9 cellular contexts compared by ENCODE assay signal in the genomic region with DNA sequence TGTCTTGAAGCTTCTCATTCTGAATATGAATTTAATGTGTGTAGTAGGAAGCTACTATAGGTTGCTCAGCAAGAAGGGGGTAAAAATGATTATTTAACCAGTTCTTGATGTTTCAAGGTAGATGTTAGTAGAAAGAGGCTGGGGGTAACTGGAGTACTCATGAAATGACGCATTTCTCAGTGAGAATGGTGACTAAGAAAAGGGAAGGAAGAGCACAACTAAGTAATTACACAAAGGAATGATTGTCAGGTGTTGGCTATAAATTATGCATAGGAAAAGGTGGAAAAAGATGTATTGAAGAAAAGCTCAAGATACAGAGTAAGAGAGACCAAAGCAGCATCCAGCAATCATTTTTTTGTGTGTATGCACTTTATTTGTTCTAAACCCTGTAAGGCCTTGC. TPM values are rescaled to one million over a fixed set of nuclear protein-coding genes. Genes with fewer than 3 reads are reported as not detected.
DNase-seq lines count a peak whose midpoint lies in the region; ATAC-seq lines count a peak whose summit lies in the region.
"Had no signal": no experiment of that assay in that cellular context is flagged by ENCODE, and none has a peak within 500 bp of the region (broad histone marks: within the 10 kb centered on the region; RNA-seq: fewer than 3 reads in every experiment).

No MANE protein-coding gene starts in this region.

- peaks cover 20% of the 10 kb centered on the region for H3K36me3 Mint-ChIP-seq in T-helper 2 cell treated with Interferon-gamma antibody and Interleukin-4, amounts not matched to agents 5 μg/mL and 100 μg/mL, for 36 hours (ENCODE audit: low read depth)
- peaks cover 16% of the 10 kb centered on the region for H3K36me3 Mint-ChIP-seq in activated T-helper 1 cell treated with anti-CD3 and anti-CD28 coated beads, Interleukin-12 subunit alpha, Interleukin-12 subunit beta, Interleukin-2, Interleukin-4 antibody, amounts not matched to agents 30 ng/mL and 10 ng/mL and 1 ng/mL, durations not matched to agents 14 hours and 24 hours and 36 hours (ENCODE audit: low read depth)
- H3K36me3 Mint-ChIP-seq in naive thymus-derived CD4-positive, alpha-beta T cell: peaks cover 0 to 20% (median 12%) of the 10 kb centered on the region in 5 donors

- intact Hi-C loops in activated T-helper 1 cell treated with anti-CD3 and anti-CD28 coated beads, Interleukin-12 subunit alpha, Interleukin-12 subunit beta, Interleukin-2, Interleukin-4 antibody, amounts not matched to agents 30 ng/mL and 10 ng/mL and 1 ng/mL, durations not matched to agents 14 hours and 24 hours and 36 hours (cut with micrococcal nuclease): loop anchor here (5.0 kb wide), 2 partner anchors 235 to 300 kb away; no protein-coding TSS in a partner anchor
- intact Hi-C loops in naive thymus-derived CD4-positive, alpha-beta T cell (cut with micrococcal nuclease): loop anchor here (5.0 to 10.0 kb wide), 2 partner anchors 157 to 215 kb away; no protein-coding TSS in a partner anchor

- H3K27ac Mint-ChIP-seq in T-helper 2 cell treated with Interferon-gamma antibody and Interleukin-4, amounts not matched to agents 5 μg/mL and 100 μg/mL, for 36 hours: peak overlapping the region; percentile 56
- H3K27ac Mint-ChIP-seq in activated T-helper 1 cell treated with anti-CD3 and anti-CD28 coated beads, Interleukin-12 subunit alpha, Interleukin-12 subunit beta, Interleukin-2, Interleukin-4 antibody, amounts not matched to agents 30 ng/mL and 10 ng/mL and 1 ng/mL, durations not matched to agents 14 hours and 24 hours and 36 hours: peak overlapping the region; percentile 1
- peak overlapping the region; percentile 62 to 100 (median 98) for H3K27ac Mint-ChIP-seq in naive thymus-derived CD4-positive, alpha-beta T cell

- no peak for ATAC-seq in naive thymus-derived CD4-positive, alpha-beta T cell

- CTCF ChIA-PET in naive thymus-derived CD4-positive, alpha-beta T cell (lab: Charles Lee): interaction anchor here (0.6 to 1.5 kb wide), 4 partner anchors 21 to 218 kb away, joined by 3 to 5 read pairs (median 3); no protein-coding TSS in a partner anchor

- H3K27me3 ChIP-seq in HUES64 (ENCODE audit: insufficient read depth, low read length): no peaks in the 10 kb centered on the region
- no peaks in the 10 kb centered on the region for H3K27me3 ChIP-seq in naive thymus-derived CD4-positive, alpha-beta T cell (ENCODE audit: control insufficient read depth in 2 of 2, insufficient read depth in 2 of 2, low read length in 2 of 2)

- H3K4me3 Mint-ChIP-seq in T-helper 2 cell treated with Interferon-gamma antibody and Interleukin-4, amounts not matched to agents 5 μg/mL and 100 μg/mL, for 36 hours: peak overlapping the region; percentile 4
- no peak overlapping the region for H3K4me3 Mint-ChIP-seq in activated T-helper 1 cell treated with anti-CD3 and anti-CD28 coated beads, Interleukin-12 subunit alpha, Interleukin-12 subunit beta, Interleukin-2, Interleukin-4 antibody, amounts not matched to agents 30 ng/mL and 10 ng/mL and 1 ng/mL, durations not matched to agents 14 hours and 24 hours and 36 hours
- peak overlapping the region; percentile 3 to 97 (median 56) for H3K4me3 Mint-ChIP-seq in naive thymus-derived CD4-positive, alpha-beta T cell

- H3K4me1 ChIP-seq in HUES64 (ENCODE audit: insufficient read depth, low read length): peaks cover 41% of the 10 kb centered on the region
- H3K4me1 ChIP-seq in naive thymus-derived CD4-positive, alpha-beta T cell (ENCODE audit: control insufficient read depth in 2 of 2, insufficient read depth in 2 of 2, low read length in 2 of 2): peaks cover 19 to 34% of the 10 kb centered on the region in 2 donors

- H3K27ac ChIP-seq in HUES64 (ENCODE audit: low read depth, low read length): peak overlapping the region; percentile 99
- H3K27ac ChIP-seq in naive thymus-derived CD4-positive, alpha-beta T cell (ENCODE audit: low read depth, low read length): peak overlapping the region; percentile 88

- peak overlapping the region; percentile 100 for H3K9ac ChIP-seq in HUES64 (ENCODE audit: low read depth, low read length)

- peaks cover 28% of the 10 kb centered on the region for H3K36me3 ChIP-seq in HUES64 (ENCODE audit: insufficient read depth, low read length)
- peaks cover 0 to 4% (median 0%) of the 10 kb centered on the region in 3 experiments for H3K36me3 ChIP-seq in naive thymus-derived CD4-positive, alpha-beta T cell (ENCODE audit: control insufficient read depth in 2 of 3, insufficient read depth in 3 of 3, low read length in 3 of 3)

- no peaks in the 10 kb centered on the region for H3K9me3 Mint-ChIP-seq in T-helper 2 cell treated with Interferon-gamma antibody and Interleukin-4, amounts not matched to agents 5 μg/mL and 100 μg/mL, for 36 hours
- no peaks in the 10 kb centered on the region for H3K9me3 Mint-ChIP-seq in activated T-helper 1 cell treated with anti-CD3 and anti-CD28 coated beads, Interleukin-12 subunit alpha, Interleukin-12 subunit beta, Interleukin-2, Interleukin-4 antibody, amounts not matched to agents 30 ng/mL and 10 ng/mL and 1 ng/mL, durations not matched to agents 14 hours and 24 hours and 36 hours
- H3K9me3 Mint-ChIP-seq in naive thymus-derived CD4-positive, alpha-beta T cell: peaks cover 0 to 9% (median 0%) of the 10 kb centered on the region in 11 donors

- no peak for DNase-seq in T-helper 2 cell treated with Interferon-gamma antibody and Interleukin-4, amounts not matched to agents 5 μg/mL and 100 μg/mL, for 36 hours (ENCODE audit: low spot score)
- no peak for DNase-seq in T-helper 2 cell
- DNase-seq in activated T-helper 1 cell treated with anti-CD3 and anti-CD28 coated beads, Interleukin-12 subunit alpha, Interleukin-12 subunit beta, Interleukin-2, Interleukin-4 antibody, amounts not matched to agents 30 ng/mL and 10 ng/mL and 1 ng/mL, durations not matched to agents 14 hours and 24 hours and 36 hours (ENCODE audit: low spot score): no peak
- DNase-seq in naive thymus-derived CD4-positive, alpha-beta T cell: no peak
- no peak for DNase-seq in superior temporal gyrus (ENCODE audit: extremely low spot score)
- no peak for DNase-seq in T-helper 9 cell
- no peak for DNase-seq in cerebellar nuclear complex (lab: John Stamatoyannopoulos, UW)
- DNase-seq: NCI-H1092 had no signal

- H3K9me3 ChIP-seq in HUES64 (ENCODE audit: insufficient read depth, low read depth, low read length): no peaks in the 10 kb centered on the region
- no peaks in the 10 kb centered on the region for H3K9me3 ChIP-seq in naive thymus-derived CD4-positive, alpha-beta T cell (ENCODE audit: control insufficient read depth in 2 of 3, low read length in 3 of 3)

- peak overlapping the region; percentile 89 for H3K4me3 ChIP-seq in HUES64 (ENCODE audit: low read length)
- no peak overlapping the region for H3K4me3 ChIP-seq in naive thymus-derived CD4-positive, alpha-beta T cell (ENCODE audit: low read length)

- peaks cover 35% of the 10 kb centered on the region for H3K4me1 Mint-ChIP-seq in T-helper 2 cell treated with Interferon-gamma antibody and Interleukin-4, amounts not matched to agents 5 μg/mL and 100 μg/mL, for 36 hours (ENCODE audit: low read depth)
- H3K4me1 Mint-ChIP-seq in activated T-helper 1 cell treated with anti-CD3 and anti-CD28 coated beads, Interleukin-12 subunit alpha, Interleukin-12 subunit beta, Interleukin-2, Interleukin-4 antibody, amounts not matched to agents 30 ng/mL and 10 ng/mL and 1 ng/mL, durations not matched to agents 14 hours and 24 hours and 36 hours (ENCODE audit: low read depth): peaks cover 40% of the 10 kb centered on the region
- peaks cover 35 to 69% (median 53%) of the 10 kb centered on the region in 7 donors for H3K4me1 Mint-ChIP-seq in naive thymus-derived CD4-positive, alpha-beta T cell

- 40% methylated on average over 1 of the region's 1 CpG for WGBS in HUES64

- POLR2A ChIA-PET in naive thymus-derived CD4-positive, alpha-beta T cell (lab: Charles Lee): interaction anchor here (0.7 to 5.7 kb wide), 15 partner anchors 9 to 219 kb away, joined by 3 to 84 read pairs (median 8); a partner anchor contains a TSS

- no peaks in the 10 kb centered on the region for H3K27me3 Mint-ChIP-seq in T-helper 2 cell treated with Interferon-gamma antibody and Interleukin-4, amounts not matched to agents 5 μg/mL and 100 μg/mL, for 36 hours (ENCODE audit: low read depth)
- peaks cover 4% of the 10 kb centered on the region for H3K27me3 Mint-ChIP-seq in activated T-helper 1 cell treated with anti-CD3 and anti-CD28 coated beads, Interleukin-12 subunit alpha, Interleukin-12 subunit beta, Interleukin-2, Interleukin-4 antibody, amounts not matched to agents 30 ng/mL and 10 ng/mL and 1 ng/mL, durations not matched to agents 14 hours and 24 hours and 36 hours (ENCODE audit: insufficient read depth)
- no peaks in the 10 kb centered on the region for H3K27me3 Mint-ChIP-seq in naive thymus-derived CD4-positive, alpha-beta T cell

RNA-seq across cellular contexts. Expression of a gene that starts 1.4 kb away (rescaled TPM):
- polyA plus RNA-seq in HUES64 (2013, experiment 1 of 2): 298 TPM
- polyA plus RNA-seq in HUES64 (2013, experiment 2 of 2): 330 TPM
- 90.6 and 95.3 TPM in 2 replicates for total RNA-seq in activated T-helper 1 cell treated with anti-CD3 and anti-CD28 coated beads, Interleukin-12 subunit alpha, Interleukin-12 subunit beta, Interleukin-2, Interleukin-4 antibody, amounts not matched to agents 30 ng/mL and 10 ng/mL and 1 ng/mL, durations not matched to agents 14 hours and 24 hours and 36 hours
- 100 to 1,000 TPM in 4 of 5 experiments, 10 to 100 TPM in 1; 97.8 to 213 (median 120) TPM for total RNA-seq in naive thymus-derived CD4-positive, alpha-beta T cell
- polyA plus RNA-seq in naive thymus-derived CD4-positive, alpha-beta T cell: 100 to 1,000 TPM; 139 to 155 TPM

RNA-seq across cellular contexts. Expression of a gene that starts 40.6 kb away (rescaled TPM):
- polyA plus RNA-seq in HUES64 (2013, experiment 1 of 2): 1.7 TPM
- 2.3 TPM for polyA plus RNA-seq in HUES64 (2013, experiment 2 of 2)
- 1.4 and 2.0 TPM in 2 replicates for total RNA-seq in activated T-helper 1 cell treated with anti-CD3 and anti-CD28 coated beads, Interleukin-12 subunit alpha, Interleukin-12 subunit beta, Interleukin-2, Interleukin-4 antibody, amounts not matched to agents 30 ng/mL and 10 ng/mL and 1 ng/mL, durations not matched to agents 14 hours and 24 hours and 36 hours
- 1 to 10 TPM in 4 of 5 experiments, under 1 TPM in 1; 0.77 to 3.7 (median 2.7) TPM for total RNA-seq in naive thymus-derived CD4-positive, alpha-beta T cell
- under 1 TPM; 0.19 to 0.29 TPM for polyA plus RNA-seq in naive thymus-derived CD4-positive, alpha-beta T cell

Comparison
In these comparisons a context has a peak if more than half of its experiments do, and no peak if none do; other contexts are left out.
1. H3K27ac Mint-ChIP-seq: peak in every context shown above with its lines; median percentile 98 in naive thymus-derived CD4-positive, alpha-beta T cell; 56 in T-helper 2 cell treated with Interferon-gamma antibody and Interleukin-4, amounts not matched to agents 5 μg/mL and 100 μg/mL, for 36 hours; 1 in activated T-helper 1 cell treated with anti-CD3 and anti-CD28 coated beads, Interleukin-12 subunit alpha, Interleukin-12 subunit beta, Interleukin-2, Interleukin-4 antibody, amounts not matched to agents 30 ng/mL and 10 ng/mL and 1 ng/mL, durations not matched to agents 14 hours and 24 hours and 36 hours.